ENCODE assay signal across 10 cellular contexts in genomic region chr17:77802811-77803220, GRCh38.
DNase-seq lines count a peak whose midpoint lies in the region; ATAC-seq and TF ChIP-seq lines count a peak whose summit lies in the region.
"Had no signal": no experiment of that assay in that cellular context is flagged by ENCODE, and none has a peak within 500 bp of the region (broad histone marks: within the 10 kb centered on the region; RNA-seq: fewer than 3 reads in every experiment).

No MANE protein-coding gene starts in this region.

- H3K4me1 ChIP-seq in GM23338 (ENCODE audit: insufficient read depth) (peaks cover 19% of the 10 kb centered on the region), PC-3 (ENCODE audit: insufficient read depth, low read length) (no peaks in the 10 kb centered on the region)
- H3K4me1 ChIP-seq: psoas muscle had no signal

- H3K9me3 ChIP-seq in PC-3 (ENCODE audit: low read length): no peaks in the 10 kb centered on the region
- H3K9me3 ChIP-seq: psoas muscle had no signal

- H3K27me3 Mint-ChIP-seq in GM23338 (ENCODE audit: insufficient read depth, low read depth, poor library complexity): peaks cover 33% of the 10 kb centered on the region
- no peaks in the 10 kb centered on the region for H3K27me3 Mint-ChIP-seq in Calu3 (ENCODE audit: unreplicated experiment)
- H3K27me3 Mint-ChIP-seq in natural killer cell treated with Interleukin-12 subunit alpha and Interleukin-12 subunit beta and Interleukin-15 and Interleukin-18, amount 100 ng/mL, for 72 hours: peaks cover 25% of the 10 kb centered on the region in 2 donors

- H4K20me1 ChIP-seq in GM23338 (replicated peaks; ENCODE audit: insufficient read depth) (no peaks in the 10 kb centered on the region), PC-3 (ENCODE audit: low read length) (no peaks in the 10 kb centered on the region)

- CTCF ChIA-PET in Calu3 (lab: Charles Lee) (interaction anchor here (0.5 kb wide), 1 partner anchor 14 kb away, joined by 3 read pairs; no protein-coding TSS in a partner anchor), PC-3 (lab: Charles Lee) (no interaction called here)

- DNase-seq in GM23338 (ENCODE audit: low spot score) (peak; percentile 73), NCI-H526 (lab: John Stamatoyannopoulos, UW) (peak; percentile 78 to 79), fibroblast of pulmonary artery (ENCODE audit: low read depth) (peak; percentile 59), posterior vena cava (ENCODE audit: low spot score) (peak; percentile 81), Calu3 (no peak), PC-3 (no peak)
- DNase-seq in natural killer cell treated with Interleukin-12 subunit alpha and Interleukin-12 subunit beta and Interleukin-15 and Interleukin-18, amount 100 ng/mL, for 72 hours (ENCODE audit: low spot score): no peak

- TF ChIP-seq CTCF in GM23338 (conservative IDR thresholded peaks at IDR 0.05; ENCODE audit: low read depth in 2 of 2) (no peak), fibroblast of pulmonary artery (IDR thresholded peaks at IDR 0.05; ENCODE audit: low read length, missing control alignments) (no peak), Calu3 (IDR thresholded peaks at IDR 0.05; ENCODE audit: unreplicated experiment) (no peak), PC-3 (conservative IDR thresholded peaks at IDR 0.05; ENCODE audit: low read depth, low read length) (no peak)

- H3K36me3 Mint-ChIP-seq in GM23338 (ENCODE audit: low read depth) (no peaks in the 10 kb centered on the region), Calu3 (ENCODE audit: insufficient read depth, unreplicated experiment) (no peaks in the 10 kb centered on the region)
- H3K36me3 Mint-ChIP-seq in natural killer cell treated with Interleukin-12 subunit alpha and Interleukin-12 subunit beta and Interleukin-15 and Interleukin-18, amount 100 ng/mL, for 72 hours: no peaks in the 10 kb centered on the region
- H3K36me3 Mint-ChIP-seq: activated naive CD8-positive, alpha-beta T cell had no signal

- no TSS peak for BruUV-seq in Calu3 (replicated peaks; lab: Mats Ljungman, UMichigan)
- BruUV-seq in PC-3 (replicated peaks; lab: Mats Ljungman, UMichigan): no TSS peak

- H3K36me3 ChIP-seq in GM23338 (ENCODE audit: insufficient read depth) (no peaks in the 10 kb centered on the region), PC-3 (ENCODE audit: low read depth, low read length) (no peaks in the 10 kb centered on the region)

- no peak overlapping the region for H3K9ac ChIP-seq in PC-3 (ENCODE audit: low read length)

- intact Hi-C loops in posterior vena cava (cut with DNase I) (loop anchor here in 1 of 2 donors (1.0 kb wide), 1 partner anchor 11 kb away; no protein-coding TSS in a partner anchor), Calu3 (cut with micrococcal nuclease; ENCODE audit: unreplicated experiment) (no loop called here), PC-3 (cut with micrococcal nuclease) (no loop called here)

- H3K4me3 Mint-ChIP-seq in GM23338 (no peak overlapping the region; the same call in 2 of the 3 replicates), Calu3 (ENCODE audit: low read depth, unreplicated experiment) (no peak overlapping the region)
- H3K4me3 Mint-ChIP-seq in natural killer cell treated with Interleukin-12 subunit alpha and Interleukin-12 subunit beta and Interleukin-15 and Interleukin-18, amount 100 ng/mL, for 72 hours: no peak overlapping the region
- H3K4me3 Mint-ChIP-seq: activated naive CD8-positive, alpha-beta T cell had no signal

- H3K4me3 ChIP-seq in GM23338: peak overlapping the region; percentile 27; the same call in 1 of the 2 replicates
- H3K4me3 ChIP-seq in fibroblast of pulmonary artery (replicated peaks; ENCODE audit: low read depth, low read length): no peak overlapping the region
- no peak overlapping the region for H3K4me3 ChIP-seq in PC-3 (ENCODE audit: low read length)
- H3K4me3 ChIP-seq: psoas muscle had no signal

- H3K9me3 Mint-ChIP-seq in GM23338: no peaks in the 10 kb centered on the region
- no peaks in the 10 kb centered on the region for H3K9me3 Mint-ChIP-seq in Calu3 (ENCODE audit: low read depth, unreplicated experiment)
- H3K9me3 Mint-ChIP-seq in natural killer cell treated with Interleukin-12 subunit alpha and Interleukin-12 subunit beta and Interleukin-15 and Interleukin-18, amount 100 ng/mL, for 72 hours: no peaks in the 10 kb centered on the region

- 0 out of 2 replicates have a peak overlapping the region, but pooled peaks have one; percentile 61 for H2AFZ ChIP-seq in GM23338
- H2AFZ ChIP-seq in PC-3 (ENCODE audit: low read length): no peak overlapping the region

- H3K79me2 ChIP-seq in GM23338 (replicated peaks; ENCODE audit: insufficient read depth): no peaks in the 10 kb centered on the region
- no peaks in the 10 kb centered on the region for H3K79me2 ChIP-seq in PC-3 (ENCODE audit: low read length)

- H3F3A ChIP-seq in GM23338 (replicated peaks; ENCODE audit: low read depth) (0 out of 2 replicates have a peak, but pooled peaks cover 4% of the 10 kb centered on the region), PC-3 (ENCODE audit: low read length, unreplicated experiment) (no peaks in the 10 kb centered on the region)

- H3K27ac ChIP-seq in GM23338 (ENCODE audit: low read depth): no peak overlapping the region
- H3K27ac ChIP-seq in PC-3 (ENCODE audit: low read length): no peak overlapping the region
- H3K27ac ChIP-seq: psoas muscle had no signal

- ATAC-seq in GM23338 (peak; percentile 59), HG02642 (IDR thresholded peaks at IDR 0.05; ENCODE audit: poor library complexity, unreplicated experiment) (no peak), PC-3 (no peak)
- no peak for ATAC-seq in natural killer cell treated with Interleukin-12 subunit alpha and Interleukin-12 subunit beta and Interleukin-15 and Interleukin-18, amount 100 ng/mL, for 72 hours
- ATAC-seq: psoas muscle had no signal

- no peaks in the 10 kb centered on the region for H3K27me3 ChIP-seq in GM23338 (ENCODE audit: insufficient read depth)
- H3K27me3 ChIP-seq in PC-3 (ENCODE audit: low read length): peaks cover 92% of the 10 kb centered on the region

- H3K9me2 ChIP-seq in GM23338 (ENCODE audit: insufficient read depth) (no peaks in the 10 kb centered on the region), PC-3 (replicated peaks; ENCODE audit: low read length) (no peaks in the 10 kb centered on the region)

- H3K27ac Mint-ChIP-seq in GM23338: no peak overlapping the region
- no peak overlapping the region for H3K27ac Mint-ChIP-seq in Calu3 (ENCODE audit: unreplicated experiment)
- H3K27ac Mint-ChIP-seq in natural killer cell treated with Interleukin-12 subunit alpha and Interleukin-12 subunit beta and Interleukin-15 and Interleukin-18, amount 100 ng/mL, for 72 hours: no peak overlapping the region
- H3K27ac Mint-ChIP-seq: activated naive CD8-positive, alpha-beta T cell had no signal

- H3K4me2 ChIP-seq in GM23338 (peak overlapping the region; percentile 49), PC-3 (ENCODE audit: low read length) (no peak overlapping the region)

- H3K4me1 Mint-ChIP-seq in GM23338: peaks cover 47% of the 10 kb centered on the region
- no peaks in the 10 kb centered on the region for H3K4me1 Mint-ChIP-seq in Calu3 (ENCODE audit: low read depth, unreplicated experiment)
- peaks cover 0 to 2% of the 10 kb centered on the region in 2 donors for H3K4me1 Mint-ChIP-seq in natural killer cell treated with Interleukin-12 subunit alpha and Interleukin-12 subunit beta and Interleukin-15 and Interleukin-18, amount 100 ng/mL, for 72 hours (ENCODE audit: low read depth in 2 of 2)

- POLR2A ChIA-PET in PC-3 (lab: Charles Lee; ENCODE audit: unreplicated experiment): interaction anchor here (0.7 kb wide), 1 partner anchor 860 kb away, joined by 3 read pairs; no protein-coding TSS in a partner anchor

TF ChIP-seq in GM23338, 12 proteins besides CTCF, POLR2A, EP300 and RAD21 (continues in another document):
- TF ChIP-seq REST (IDR thresholded peaks at IDR 0.05; ENCODE audit: unreplicated experiment): no peak
- TF ChIP-seq CREB1 (CRISPR knock-in tag; IDR thresholded peaks at IDR 0.05; ENCODE audit: low read depth): no peak
- TF ChIP-seq EZH2 (IDR thresholded peaks at IDR 0.05; ENCODE audit: low read depth, unreplicated experiment): no peak
- TF ChIP-seq POLR2AphosphoS5 (IDR thresholded peaks at IDR 0.05; ENCODE audit: low read depth): no peak
- no peak for TF ChIP-seq ZNF331 (CRISPR knock-in tag; IDR thresholded peaks at IDR 0.05; ENCODE audit: low read depth)
- no peak for TF ChIP-seq STAT1 (IDR thresholded peaks at IDR 0.05; ENCODE audit: unreplicated experiment)
- TF ChIP-seq ETS1 (IDR thresholded peaks at IDR 0.05): no peak
- no peak for TF ChIP-seq NANOG (IDR thresholded peaks at IDR 0.05; ENCODE audit: borderline replicate concordance)

Comparison
In these comparisons a context has a peak if more than half of its experiments do, and no peak if none do; other contexts are left out.
1. DNase-seq: peak in GM23338 (single experiment), NCI-H526 (2 of 2), fibroblast of pulmonary artery (single experiment) and posterior vena cava (single experiment); none in Calu3 (single experiment), natural killer cell treated with Interleukin-12 subunit alpha and Interleukin-12 subunit beta and Interleukin-15 and Interleukin-18, amount 100 ng/mL, for 72 hours (single experiment) and PC-3 (single experiment).